29 cellular contexts compared by ENCODE assay signal in the genomic region with DNA sequence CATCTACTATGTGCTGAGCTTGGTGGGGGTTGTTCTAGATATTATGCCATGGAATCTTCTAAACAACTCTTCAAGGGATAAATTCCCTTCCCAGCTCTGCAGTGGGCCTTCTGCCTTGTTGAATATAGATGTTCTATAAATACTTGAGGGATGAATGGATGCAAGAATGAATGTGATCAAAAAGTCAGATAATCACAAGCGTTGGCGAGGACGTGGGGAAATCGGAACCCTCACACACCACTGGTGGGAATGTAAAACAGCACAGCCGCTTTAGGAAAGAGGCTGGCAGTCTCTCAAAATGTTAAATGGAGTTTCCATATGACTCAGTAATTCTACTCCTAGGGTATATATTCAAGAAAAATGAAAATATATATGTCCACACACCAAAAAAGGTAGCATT. TPM values are rescaled to one million over a fixed set of nuclear protein-coding genes. Genes with fewer than 3 reads are reported as not detected.
DNase-seq lines count a peak whose midpoint lies in the region; ATAC-seq and TF ChIP-seq lines count a peak whose summit lies in the region.
"Had no signal": no experiment of that assay in that cellular context is flagged by ENCODE, and none has a peak within 500 bp of the region (broad histone marks: within the 10 kb centered on the region; RNA-seq: fewer than 3 reads in every experiment).

No MANE protein-coding gene starts in this region.

- peak overlapping the region; percentile 93 to 97 for H3K27ac ChIP-seq in ascending aorta
- peak overlapping the region; percentile 91 for H3K27ac ChIP-seq in muscle layer of colon (ENCODE audit: low read depth, low read length)
- H3K27ac ChIP-seq in temporal lobe (ENCODE audit: low read depth, low read length), result peak overlapping the region; percentile 80
- H3K27ac ChIP-seq: VCaP had no signal

- intact Hi-C loops in ascending aorta (cut with DNase I), result no loop called here

- H3K9ac ChIP-seq in muscle layer of colon (ENCODE audit: low read length), result no peak overlapping the region

- peaks cover 12 to 54% of the 10 kb centered on the region in 2 donors for H3K4me1 ChIP-seq in ascending aorta
- H3K4me1 ChIP-seq in muscle layer of colon (ENCODE audit: insufficient read depth, low read length), result peaks cover 91% of the 10 kb centered on the region

- H3K4me3 ChIP-seq in ascending aorta (no peak overlapping the region), muscle layer of colon (ENCODE audit: low read depth in 1 of 2, low read length in 2 of 2) (no peak overlapping the region)
- H3K4me3 ChIP-seq: GM12878, Peyer's patch, prostate gland had no signal

- H3K9me3 ChIP-seq in ascending aorta, result no peaks in the 10 kb centered on the region
- no peaks in the 10 kb centered on the region for H3K9me3 ChIP-seq in muscle layer of colon (ENCODE audit: low read length)
- H3K9me3 ChIP-seq: BE2C, Peyer's patch, prostate gland had no signal

- no peaks in the 10 kb centered on the region for H3K27me3 ChIP-seq in ascending aorta
- no peaks in the 10 kb centered on the region for H3K27me3 ChIP-seq in muscle layer of colon (ENCODE audit: control insufficient read depth in 1 of 2, insufficient read depth in 2 of 2, low read length in 2 of 2)
- H3K27me3 ChIP-seq: BE2C, Peyer's patch had no signal

- H3K36me3 ChIP-seq in ascending aorta (no peaks in the 10 kb centered on the region), muscle layer of colon (ENCODE audit: insufficient read depth, low read length) (no peaks in the 10 kb centered on the region)
- H3K36me3 ChIP-seq: BE2C, Peyer's patch, prostate gland had no signal

- DNase-seq in EH (ENCODE audit: low read depth) (peak; percentile 87), ascending aorta (ENCODE audit: low spot score in 2 of 2) (no peak), NCI-H128 (lab: John Stamatoyannopoulos, UW; ENCODE audit: unreplicated experiment) (no peak)
- DNase-seq: activated CD4-positive, alpha-beta T cell treated with anti-CD3 and anti-CD28 coated beads for 4 hours; activated CD8-positive, alpha-beta T cell treated with anti-CD3 and anti-CD28 coated beads, Interleukin-2, amount 10 ng/mL, durations not matched to agents 7 days and 5 days; activated naive CD4-positive, alpha-beta T cell treated with anti-CD3 and anti-CD28 coated beads, Interleukin-2, amount 10 ng/mL, durations not matched to agents 7 days and 5 days; amniotic stem cell; BE2C; CD8-positive, alpha-beta memory T cell; cortex of kidney; erythroblast; islet precursor cell; MV-4-11; naive thymus-derived CD8-positive, alpha-beta T cell; NCI-H446 treated with DMSO at 0.1 percent for 48 hours; NCI-H774; occipital lobe; Peyer's patch; SHP77 treated with DMSO at 0.1 percent for 48 hours; stimulated activated CD4-positive, alpha-beta T cell treated with anti-CD3 and anti-CD28 coated beads, Interleukin-4, amount 100 ng/mL, for 4 hours had no signal

- ATAC-seq in GM18519 (IDR thresholded peaks at IDR 0.05; ENCODE audit: low FRiP score, unreplicated experiment) (no peak), HG03378 (IDR thresholded peaks at IDR 0.05; ENCODE audit: unreplicated experiment) (no peak), GM18870 (IDR thresholded peaks at IDR 0.05; ENCODE audit: unreplicated experiment) (no peak)
- ATAC-seq: activated CD8-positive, alpha-beta T cell treated with anti-CD3 and anti-CD28 coated beads, Interleukin-2, amount 10 ng/mL, durations not matched to agents 7 days and 5 days; GM12878; left ventricle myocardium superior; naive thymus-derived CD8-positive, alpha-beta T cell had no signal

- TF ChIP-seq CTCF in ascending aorta (IDR thresholded peaks at IDR 0.05), result no peak

RNA-seq across cellular contexts. Expression of gene SDC3, which starts 19.1 kb away (rescaled TPM):
- total RNA-seq in ascending aorta, result 51.9 TPM
- 98.1 TPM for total RNA-seq in temporal lobe
- total RNA-seq: activated CD8-positive, alpha-beta T cell treated with anti-CD3 and anti-CD28 coated beads, Interleukin-2, amount 10 ng/mL, durations not matched to agents 7 days and 5 days had no signal
